29 cellular contexts compared by ENCODE assay signal in the genomic region with DNA sequence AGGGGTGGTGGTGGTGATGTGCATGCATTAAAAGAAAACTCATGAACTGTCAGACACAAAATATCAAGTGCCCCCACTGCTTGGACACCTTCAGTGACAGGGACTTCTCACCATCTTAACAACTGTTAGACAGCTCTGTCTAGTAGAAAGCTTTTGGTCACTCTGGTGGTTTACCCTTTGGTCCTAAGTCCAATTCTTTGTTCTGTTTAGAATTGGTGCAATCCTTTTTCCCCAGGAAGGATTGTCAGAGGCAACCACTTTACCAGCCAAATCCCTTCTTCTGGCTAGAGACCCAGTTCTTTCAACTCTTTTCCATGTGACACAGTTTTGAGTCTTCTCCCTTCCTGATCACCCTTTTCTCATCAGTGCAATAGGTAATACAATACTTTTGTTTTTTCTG.
"Had no signal": no experiment of that assay in that cellular context is flagged by ENCODE, and none has a peak within 500 bp of the region (broad histone marks: within the 10 kb centered on the region; RNA-seq: fewer than 3 reads in every experiment).

No MANE protein-coding gene starts in this region.

- H3K4me3 Mint-ChIP-seq: activated naive CD8-positive, alpha-beta T cell; effector memory CD8-positive, alpha-beta T cell; nephron; T-helper 17 cell had no signal

- DNase-seq: activated CD4-positive, alpha-beta T cell treated with anti-CD3 and anti-CD28 coated beads for 48 hours; activated CD4-positive, alpha-beta T cell treated with anti-CD3 and anti-CD28 coated beads, Interleukin-2, amount 50 U/mL, for 48 hours; activated CD8-positive, alpha-beta memory T cell treated with anti-CD3 and anti-CD28 coated beads for 24 hours; activated effector memory CD4-positive, alpha-beta T cell treated with Interleukin-2 at 50 U/mL for 16 hours; activated naive CD4-positive, alpha-beta T cell treated with Interleukin-2 at 50 U/mL for 16 hours; adrenal gland; aorta; body of pancreas; cortex of kidney; effector memory CD8-positive, alpha-beta T cell; foreskin keratinocyte; kidney glomerular epithelial cell; occipital lobe; psoas muscle; stimulated activated CD4-positive, alpha-beta T cell treated with anti-CD3 and anti-CD28 coated beads, Interleukin-15, amount 100 ng/mL, for 24 hours; stimulated activated CD4-positive, alpha-beta T cell treated with anti-CD3 and anti-CD28 coated beads, Interleukin-2, amount 100 ng/mL, for 24 hours; stimulated activated naive CD4-positive, alpha-beta T cell treated with Interleukin-2 at 50 U/mL for 16 hours; T-helper 17 cell; T1000; transverse colon; WERI-Rb-1 had no signal

- H2AFZ ChIP-seq: parathyroid adenoma had no signal

- H3K27ac ChIP-seq: adrenal gland, body of pancreas, cardiac muscle cell, foreskin keratinocyte, left lung, parathyroid adenoma, psoas muscle, testis, transverse colon, WERI-Rb-1 had no signal

- H3K36me3 Mint-ChIP-seq: activated naive CD8-positive, alpha-beta T cell had no signal

- H3K9me3 Mint-ChIP-seq: effector memory CD8-positive, alpha-beta T cell; nephron had no signal

- H3K27ac Mint-ChIP-seq: activated naive CD8-positive, alpha-beta T cell; effector memory CD8-positive, alpha-beta T cell; nephron; T-helper 17 cell had no signal

- H3K9ac ChIP-seq: parathyroid adenoma had no signal

- H3K27me3 ChIP-seq: adrenal gland, body of pancreas, cardiac muscle cell, testis, transverse colon had no signal

- H3K9me3 ChIP-seq: adrenal gland, body of pancreas, left lung, psoas muscle, testis, transverse colon had no signal

- H3K4me1 ChIP-seq: adrenal gland, body of pancreas, foreskin keratinocyte, left lung, transverse colon had no signal

- H3K4me3 ChIP-seq: adrenal gland, body of pancreas, cardiac muscle cell, left lung, lung, psoas muscle, testis, transverse colon had no signal

- H3K36me3 ChIP-seq: adrenal gland, cardiac muscle cell, left lung, transverse colon, WERI-Rb-1 had no signal

- H3K79me2 ChIP-seq: parathyroid adenoma had no signal

- ATAC-seq: activated CD4-positive, CD25-positive, alpha-beta regulatory T cell treated with anti-CD3 and anti-CD28 coated beads, Interleukin-2, amount 50 U/mL, for 24 hours; body of pancreas; effector memory CD8-positive, alpha-beta T cell; foreskin keratinocyte; psoas muscle; T-helper 17 cell had no signal
